Comparison of ENCODE assay signal across 6 cellular contexts in genomic region chr7:27208998-27209397, GRCh38. TPM values are rescaled to one million over a fixed set of nuclear protein-coding genes. Genes with fewer than 3 reads are reported as not detected.
"Had no signal": no experiment of that assay in that cellular context is flagged by ENCODE, and none has a peak within 500 bp of the region (broad histone marks: within the 10 kb centered on the region; RNA-seq: fewer than 3 reads in every experiment).

No MANE protein-coding gene starts in this region.

- H3K4me3 ChIP-seq: GM23338 had no signal

- DNase-seq: H9, HCEC 1CT, IMR-90 had no signal

- ATAC-seq: GM23338 had no signal

RNA-seq across cellular contexts. Expression of gene HOXA13, which starts 9.1 kb away (rescaled TPM):
- total RNA-seq: GM23338, H1, H9, IMR-90 had no signal

RNA-seq across cellular contexts. Expression of gene HOXA11, which starts 24.0 kb away (rescaled TPM):
- total RNA-seq: GM23338, H1, H9, IMR-90 had no signal

RNA-seq across cellular contexts. Expression of gene EVX1, which starts 33.6 kb away (rescaled TPM):
- total RNA-seq: GM23338, H1, H9, HT-29, IMR-90 had no signal

RNA-seq across cellular contexts. Expression of gene HOXA10, which starts 34.9 kb away (rescaled TPM):
- total RNA-seq: GM23338, H1, H9 had no signal

RNA-seq across cellular contexts. Expression of gene HOXA9, which starts 43.7 kb away (rescaled TPM):
- total RNA-seq: GM23338, H1, H9 had no signal
